9 cellular contexts compared by ENCODE assay signal in genomic region chr15:32042269-32042996, GRCh38. TPM values are rescaled to one million over a fixed set of nuclear protein-coding genes. Genes with fewer than 3 reads are reported as not detected.
DNase-seq lines count a peak whose midpoint lies in the region; ATAC-seq and FAIRE-seq lines count a peak whose summit lies in the region.
"Had no signal": no experiment of that assay in that cellular context is flagged by ENCODE, and none has a peak within 500 bp of the region (broad histone marks: within the 10 kb centered on the region; RNA-seq: fewer than 3 reads in every experiment).

No MANE protein-coding gene starts in this region.

- 0% methylated on average over 1 of the region's 1 CpG for WGBS in small intestine, 3 donors

- no peak overlapping the region for H3K9ac ChIP-seq in duodenal mucosa (ENCODE audit: low read depth in 1 of 2, low read length in 2 of 2)

- H3K27me3 ChIP-seq in duodenal mucosa (ENCODE audit: control insufficient read depth in 1 of 2, insufficient read depth in 2 of 2, low read length in 2 of 2): peaks cover 0 to 3% of the 10 kb centered on the region in 2 donors
- H3K27me3 ChIP-seq in small intestine (ENCODE audit: control insufficient read depth in 2 of 2, insufficient read depth in 2 of 2, low read length in 2 of 2): no peaks in the 10 kb centered on the region

- FAIRE-seq in small intestine (lab: Jason Lieb, UNC): no peak

- DNase-seq in NCI-H748 (lab: John Stamatoyannopoulos, UW; ENCODE audit: unreplicated experiment) (peak; percentile 48), NCI-H748 treated with DMSO at 0.1 percent for 48 hours (lab: John Stamatoyannopoulos, UW) (no peak), NCI-H2171 (lab: John Stamatoyannopoulos, UW) (peak; percentile 76), small intestine (peak; percentile 72), left lobe of liver (ENCODE audit: low spot score) (no peak), posterior cingulate gyrus (no peak)
- DNase-seq: activated CD8-positive, alpha-beta memory T cell treated with anti-CD3 and anti-CD28 coated beads, Interleukin-2, amount 50 U/mL, for 48 hours had no signal

- H3K4me3 ChIP-seq in duodenal mucosa (ENCODE audit: low read depth in 1 of 2, low read length in 2 of 2): peak overlapping the region in 1 of 2 donors; percentile 55
- H3K4me3 ChIP-seq in small intestine (ENCODE audit: low read depth in 1 of 2, low read length in 2 of 2): no peak overlapping the region

- H3K4me1 ChIP-seq in duodenal mucosa (ENCODE audit: control insufficient read depth in 1 of 2, insufficient read depth in 2 of 2, low read length in 2 of 2) (peaks cover 10% of the 10 kb centered on the region in 2 donors), small intestine (ENCODE audit: control insufficient read depth in 2 of 2, insufficient read depth in 1 of 2, low read depth in 1 of 2, low read length in 1 of 2) (peaks cover 0 to 2% of the 10 kb centered on the region in 2 donors)

- H3K36me3 ChIP-seq in duodenal mucosa (ENCODE audit: control insufficient read depth in 1 of 2, insufficient read depth in 2 of 2, low read length in 2 of 2): no peaks in the 10 kb centered on the region
- no peaks in the 10 kb centered on the region for H3K36me3 ChIP-seq in small intestine (ENCODE audit: control insufficient read depth in 2 of 2, insufficient read depth in 2 of 2, low read length in 2 of 2)

- peak overlapping the region; percentile 64 for H3K27ac ChIP-seq in duodenal mucosa (ENCODE audit: low read depth, low read length)
- peak overlapping the region; percentile 55 to 78 for H3K27ac ChIP-seq in small intestine (ENCODE audit: low read depth in 1 of 2, low read length in 1 of 2)

- ATAC-seq in left lobe of liver (no peak), HG02938 (IDR thresholded peaks at IDR 0.05; ENCODE audit: unreplicated experiment) (no peak)

- intact Hi-C loops in posterior cingulate gyrus (cut with DNase I): no loop called here

- H3K9me3 ChIP-seq in duodenal mucosa (ENCODE audit: control insufficient read depth in 1 of 2, low read length in 2 of 2) (no peaks in the 10 kb centered on the region), small intestine (ENCODE audit: control insufficient read depth, low read depth) (no peaks in the 10 kb centered on the region)

RNA-seq across cellular contexts. Expression of gene CHRNA7, which starts 12.1 kb away (rescaled TPM):
- polyA plus RNA-seq in small intestine: 10 to 100 TPM in 1 of 3 donors, 1 to 10 TPM in 2; 4.3 to 10.1 (median 6.0) TPM
- not detected for total RNA-seq in left lobe of liver

Comparison
In these comparisons a context has a peak if more than half of its experiments do, and no peak if none do; other contexts are left out.
1. DNase-seq: peak in NCI-H748 (single experiment), NCI-H2171 (single experiment) and small intestine (single experiment); none in NCI-H748 treated with DMSO at 0.1 percent for 48 hours (single experiment), left lobe of liver (single experiment) and posterior cingulate gyrus (0 of 10).